27 cellular contexts compared by ENCODE assay signal in the genomic region with DNA sequence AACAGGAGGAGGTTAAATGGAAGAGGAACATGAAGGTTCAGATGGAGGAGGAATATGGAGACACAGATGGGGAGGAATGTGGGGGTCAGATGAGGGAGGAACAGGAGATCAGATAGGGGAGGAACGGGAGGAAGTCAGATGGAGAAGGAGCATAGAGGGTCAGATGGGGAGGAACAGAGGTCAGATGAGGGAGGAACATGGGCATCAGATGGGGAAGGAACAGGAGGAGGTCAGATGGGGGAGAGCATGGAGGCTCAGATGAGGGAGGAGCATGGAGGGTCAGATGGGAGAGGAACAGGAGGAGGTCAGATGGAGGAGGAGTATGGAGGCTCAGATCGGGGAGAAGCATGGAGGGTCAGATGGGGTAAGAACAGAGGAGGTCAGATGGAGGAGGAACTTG.
"Had no signal": no experiment of that assay in that cellular context is flagged by ENCODE, and none has a peak within 500 bp of the region (broad histone marks: within the 10 kb centered on the region; RNA-seq: fewer than 3 reads in every experiment).

No MANE protein-coding gene starts in this region.

- DNase-seq: colonic mucosa; effector CD8-positive, alpha-beta T cell; foreskin keratinocyte; heart left ventricle; left cardiac atrium; mesenchymal stem cell; midbrain; naive thymus-derived CD4-positive, alpha-beta T cell; spleen; stimulated activated CD4-positive, alpha-beta T cell treated with anti-CD3 and anti-CD28 coated beads, Interleukin-15, amount 100 ng/mL, for 24 hours; stimulated activated CD4-positive, alpha-beta T cell treated with anti-CD3 and anti-CD28 coated beads, Interleukin-2, amount 100 ng/mL, for 48 hours; stimulated activated naive CD4-positive, alpha-beta T cell; stimulated activated naive CD8-positive, alpha-beta T cell treated with anti-CD3 and anti-CD28 coated beads, Interleukin-15, amount 100 ng/mL, for 72 hours; transverse colon had no signal

- H3K9me3 ChIP-seq: colonic mucosa, esophagus muscularis mucosa, gastroesophageal sphincter, heart left ventricle, left lung, prostate gland, right atrium auricular region, spleen, suprapubic skin, transverse colon, vagina had no signal

- H3K79me2 ChIP-seq: hepatocyte, parathyroid adenoma had no signal

- H3K9me3 Mint-ChIP-seq: dendritic cell treated with granulocyte-macrophage colony-stimulating factor and Interleukin-4, amounts not matched to agents 40 ng/mL and 50 ng/mL, for 4 days; naive thymus-derived CD4-positive, alpha-beta T cell; nephron; stimulated activated naive CD8-positive, alpha-beta T cell treated with anti-CD3 and anti-CD28 coated beads, Interleukin-15, amount 100 ng/mL, for 72 hours had no signal

- H3K4me1 Mint-ChIP-seq: stimulated activated naive CD8-positive, alpha-beta T cell treated with anti-CD3 and anti-CD28 coated beads, Interleukin-15, amount 100 ng/mL, for 72 hours had no signal

- H2AFZ ChIP-seq: hepatocyte, neural progenitor cell, parathyroid adenoma had no signal

- H3K36me3 ChIP-seq: colonic mucosa, esophagus muscularis mucosa, gastroesophageal sphincter, heart left ventricle, left lung, neural progenitor cell, prostate gland, right atrium auricular region, spleen, suprapubic skin, transverse colon, vagina had no signal

- H3K36me3 Mint-ChIP-seq: naive thymus-derived CD4-positive, alpha-beta T cell; neural progenitor cell had no signal

- H3K27me3 ChIP-seq: right atrium auricular region, vagina had no signal

- H3K4me1 ChIP-seq: colonic mucosa, foreskin keratinocyte, gastroesophageal sphincter, heart left ventricle, left lung, parathyroid adenoma, prostate gland, right atrium auricular region, spleen, transverse colon had no signal

- H3K4me3 Mint-ChIP-seq: dendritic cell treated with granulocyte-macrophage colony-stimulating factor and Interleukin-4, amounts not matched to agents 40 ng/mL and 50 ng/mL, for 4 days; naive thymus-derived CD4-positive, alpha-beta T cell; nephron; neural progenitor cell; stimulated activated naive CD8-positive, alpha-beta T cell treated with anti-CD3 and anti-CD28 coated beads, Interleukin-15, amount 100 ng/mL, for 72 hours had no signal

- H3K27ac Mint-ChIP-seq: dendritic cell treated with granulocyte-macrophage colony-stimulating factor and Interleukin-4, amounts not matched to agents 40 ng/mL and 50 ng/mL, for 4 days; naive thymus-derived CD4-positive, alpha-beta T cell; nephron; neural progenitor cell; stimulated activated naive CD8-positive, alpha-beta T cell treated with anti-CD3 and anti-CD28 coated beads, Interleukin-15, amount 100 ng/mL, for 72 hours had no signal

- H3K4me3 ChIP-seq: colonic mucosa, esophagus muscularis mucosa, gastroesophageal sphincter, heart left ventricle, hepatocyte, left lung, neural progenitor cell, prostate gland, right atrium auricular region, skin epidermis, suprapubic skin, transverse colon, vagina had no signal

- H3K4me2 ChIP-seq: hepatocyte, neural progenitor cell had no signal

- H3K9ac ChIP-seq: neural progenitor cell, parathyroid adenoma had no signal

- H3K27ac ChIP-seq: colonic mucosa, esophagus muscularis mucosa, foreskin keratinocyte, gastroesophageal sphincter, heart left ventricle, hepatocyte, left lung, neural progenitor cell, parathyroid adenoma, prostate gland, right atrium auricular region, spleen, suprapubic skin, vagina had no signal
